ENCODE assay signal across 2 cellular contexts in genomic region chr19:35851213-35852028, GRCh38.
A peak's percentile ranks its signal among the peaks of the same experiment; 100 is the strongest.
TF ChIP-seq lines count a peak whose summit lies in the region.

No MANE protein-coding gene starts in this region.

TF ChIP-seq in HEK293, 187 proteins besides CTCF, POLR2A, EP300 and RAD21:
- TF ChIP-seq ZNF629 (tag by site-specific recombination; IDR thresholded peaks at IDR 0.05) (peak; percentile 90), ZNF157 (tag by site-specific recombination; IDR thresholded peaks at IDR 0.05) (no peak), ZBTB21 (tag by site-specific recombination; IDR thresholded peaks at IDR 0.05) (peak; percentile 93), ZNF280C (tag by site-specific recombination; IDR thresholded peaks at IDR 0.05) (no peak), ZBTB20 (tag by site-specific recombination; IDR thresholded peaks at IDR 0.05) (0 out of 2 replicates have a peak, but pooled peaks have one; percentile 13), SP2 (tag by site-specific recombination; IDR thresholded peaks at IDR 0.05) (no peak), PRDM1 (tag by site-specific recombination; IDR thresholded peaks at IDR 0.05) (peak; percentile 66), ZNF37A (tag by site-specific recombination; IDR thresholded peaks at IDR 0.05) (no peak), ZNF24 (tag by site-specific recombination; IDR thresholded peaks at IDR 0.05) (no peak), ZNF366 (tag by site-specific recombination; conservative IDR thresholded peaks at IDR 0.05) (peak; percentile 91), KLF1 (tag by site-specific recombination; IDR thresholded peaks at IDR 0.05) (no peak), ZEB2 (tag by site-specific recombination; IDR thresholded peaks at IDR 0.05) (0 out of 2 replicates have a peak, but pooled peaks have one; percentile 29), OVOL3 (tag by site-specific recombination; IDR thresholded peaks at IDR 0.05) (no peak), GLIS2 (tag by site-specific recombination; IDR thresholded peaks at IDR 0.05) (peak; percentile 26; the same call in 1 of the 2 replicates), ZNF747 (tag by site-specific recombination; IDR thresholded peaks at IDR 0.05) (0 out of 2 replicates have a peak, but pooled peaks have one; percentile 35), ZNF623 (tag by site-specific recombination; IDR thresholded peaks at IDR 0.05) (no peak), ZSCAN23 (tag by site-specific recombination; IDR thresholded peaks at IDR 0.05) (0 out of 2 replicates have a peak, but pooled peaks have one; percentile 18), ZNF2 (tag by site-specific recombination; IDR thresholded peaks at IDR 0.05) (0 out of 2 replicates have a peak, but pooled peaks have one; percentile 41), GLIS1 (tag by site-specific recombination; IDR thresholded peaks at IDR 0.05) (no peak), ZNF23 (tag by site-specific recombination; IDR thresholded peaks at IDR 0.05; ENCODE audit: borderline replicate concordance) (no peak), ZBTB48 (tag by site-specific recombination; IDR thresholded peaks at IDR 0.05) (peak; percentile 89), ZNF600 (tag by site-specific recombination; IDR thresholded peaks at IDR 0.05) (no peak), ZNF302 (tag by site-specific recombination; IDR thresholded peaks at IDR 0.05; ENCODE audit: low read depth) (no peak)
- TF ChIP-seq, protein P1, sequence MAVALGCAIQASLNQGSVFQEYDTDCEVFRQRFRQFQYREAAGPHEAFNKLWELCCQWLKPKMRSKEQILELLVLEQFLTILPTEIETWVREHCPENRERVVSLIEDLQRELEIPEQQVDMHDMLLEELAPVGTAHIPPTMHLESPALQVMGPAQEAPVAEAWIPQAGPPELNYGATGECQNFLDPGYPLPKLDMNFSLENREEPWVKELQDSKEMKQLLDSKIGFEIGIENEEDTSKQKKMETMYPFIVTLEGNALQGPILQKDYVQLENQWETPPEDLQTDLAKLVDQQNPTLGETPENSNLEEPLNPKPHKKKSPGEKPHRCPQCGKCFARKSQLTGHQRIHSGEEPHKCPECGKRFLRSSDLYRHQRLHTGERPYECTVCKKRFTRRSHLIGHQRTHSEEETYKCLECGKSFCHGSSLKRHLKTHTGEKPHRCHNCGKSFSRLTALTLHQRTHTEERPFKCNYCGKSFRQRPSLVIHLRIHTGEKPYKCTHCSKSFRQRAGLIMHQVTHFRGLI (tag by site-specific recombination; IDR thresholded peaks at IDR 0.05): no peak
- TF ChIP-seq, protein P2, sequence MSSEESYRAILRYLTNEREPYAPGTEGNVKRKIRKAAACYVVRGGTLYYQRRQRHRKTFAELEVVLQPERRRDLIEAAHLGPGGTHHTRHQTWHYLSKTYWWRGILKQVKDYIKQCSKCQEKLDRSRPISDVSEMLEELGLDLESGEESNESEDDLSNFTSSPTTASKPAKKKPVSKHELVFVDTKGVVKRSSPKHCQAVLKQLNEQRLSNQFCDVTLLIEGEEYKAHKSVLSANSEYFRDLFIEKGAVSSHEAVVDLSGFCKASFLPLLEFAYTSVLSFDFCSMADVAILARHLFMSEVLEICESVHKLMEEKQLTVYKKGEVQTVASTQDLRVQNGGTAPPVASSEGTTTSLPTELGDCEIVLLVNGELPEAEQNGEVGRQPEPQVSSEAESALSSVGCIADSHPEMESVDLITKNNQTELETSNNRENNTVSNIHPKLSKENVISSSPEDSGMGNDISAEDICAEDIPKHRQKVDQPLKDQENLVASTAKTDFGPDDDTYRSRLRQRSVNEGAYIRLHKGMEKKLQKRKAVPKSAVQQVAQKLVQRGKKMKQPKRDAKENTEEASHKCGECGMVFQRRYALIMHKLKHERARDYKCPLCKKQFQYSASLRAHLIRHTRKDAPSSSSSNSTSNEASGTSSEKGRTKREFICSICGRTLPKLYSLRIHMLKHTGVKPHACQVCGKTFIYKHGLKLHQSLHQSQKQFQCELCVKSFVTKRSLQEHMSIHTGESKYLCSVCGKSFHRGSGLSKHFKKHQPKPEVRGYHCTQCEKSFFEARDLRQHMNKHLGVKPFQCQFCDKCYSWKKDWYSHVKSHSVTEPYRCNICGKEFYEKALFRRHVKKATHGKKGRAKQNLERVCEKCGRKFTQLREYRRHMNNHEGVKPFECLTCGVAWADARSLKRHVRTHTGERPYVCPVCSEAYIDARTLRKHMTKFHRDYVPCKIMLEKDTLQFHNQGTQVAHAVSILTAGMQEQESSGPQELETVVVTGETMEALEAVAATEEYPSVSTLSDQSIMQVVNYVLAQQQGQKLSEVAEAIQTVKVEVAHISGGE (tag by site-specific recombination; conservative IDR thresholded peaks at IDR 0.05; ENCODE audit: low read depth): no peak

TF ChIP-seq in H1, 55 proteins besides CTCF, POLR2A, EP300 and RAD21 (continues in another document):
- TF ChIP-seq POU5F1 (IDR thresholded peaks at IDR 0.05; ENCODE audit: low read depth, low read length) (no peak), SP2 (IDR thresholded peaks at IDR 0.05; ENCODE audit: low read length) (no peak), CBX8 (IDR thresholded peaks at IDR 0.05; ENCODE audit: borderline replicate concordance, low read depth, low read length) (no peak), FOSL1 (IDR thresholded peaks at IDR 0.05; ENCODE audit: insufficient read depth, low read depth, low read length) (no peak), MAFK (IDR thresholded peaks at IDR 0.05; ENCODE audit: low read depth, low read length) (no peak), CBX5 (IDR thresholded peaks at IDR 0.05; ENCODE audit: low read depth, low read length) (no peak), E2F6 (IDR thresholded peaks at IDR 0.05) (no peak), TCF12 (IDR thresholded peaks at IDR 0.05; ENCODE audit: low read depth, low read length) (no peak), SP4 (IDR thresholded peaks at IDR 0.05; ENCODE audit: low read length) (no peak), SP1 (IDR thresholded peaks at IDR 0.05; ENCODE audit: low read depth, low read length) (no peak), SUZ12 (IDR thresholded peaks at IDR 0.05; ENCODE audit: low read length) (no peak), BRCA1 (IDR thresholded peaks at IDR 0.05; ENCODE audit: low read depth, low read length) (no peak), KDM5A (IDR thresholded peaks at IDR 0.05; ENCODE audit: low read length) (no peak), SIN3A (conservative IDR thresholded peaks at IDR 0.05 in 1 of 2, IDR thresholded peaks at IDR 0.05 in 1 of 2; ENCODE audit: low read depth in 1 of 2, low read length in 2 of 2) (no peak), HDAC2 (IDR thresholded peaks at IDR 0.05; ENCODE audit: borderline replicate concordance in 1 of 2, low read depth in 2 of 2, low read length in 2 of 2) (0 out of 4 replicates have a peak, but pooled peaks of 1 of the 2 experiments have one; percentile 5), YY1 (IDR thresholded peaks at IDR 0.05; ENCODE audit: low read depth, low read length) (no peak), SRF (IDR thresholded peaks at IDR 0.05; ENCODE audit: low read depth, low read length) (no peak), TEAD4 (IDR thresholded peaks at IDR 0.05; ENCODE audit: low read depth, low read length) (peak; percentile 55; the same call in 1 of the 2 replicates), EZH2 (IDR thresholded peaks at IDR 0.05; ENCODE audit: low read depth, low read length, severe bottlenecking) (no peak), BACH1 (IDR thresholded peaks at IDR 0.05; ENCODE audit: low read length) (no peak), TAF7 (optimal IDR thresholded peaks at IDR 0.05; ENCODE audit: borderline replicate concordance, low read depth, low read length) (no peak), EGR1 (IDR thresholded peaks at IDR 0.05; ENCODE audit: borderline replicate concordance, low read depth, low read length) (no peak), CHD2 (IDR thresholded peaks at IDR 0.05; ENCODE audit: low read length) (no peak), CEBPB (IDR thresholded peaks at IDR 0.05; ENCODE audit: low read depth, low read length) (no peak), ASH2L (IDR thresholded peaks at IDR 0.05; ENCODE audit: low read length) (peak; percentile 39), ATF3 (IDR thresholded peaks at IDR 0.05; ENCODE audit: insufficient read depth, low read depth, low read length) (no peak), CHD1 (IDR thresholded peaks at IDR 0.05; ENCODE audit: low read depth, low read length) (no peak), NRF1 (IDR thresholded peaks at IDR 0.05; ENCODE audit: low read depth, low read length) (no peak), RBBP5 (IDR thresholded peaks at IDR 0.05; ENCODE audit: borderline replicate concordance, low read depth, low read length) (no peak), KDM4A (IDR thresholded peaks at IDR 0.05; ENCODE audit: low read depth, low read length, severe bottlenecking) (peak; percentile 30), CTBP2 (IDR thresholded peaks at IDR 0.05; ENCODE audit: borderline replicate concordance, insufficient read depth, insufficient read length, low read length) (no peak)
- TF ChIP-seq, protein P3, sequence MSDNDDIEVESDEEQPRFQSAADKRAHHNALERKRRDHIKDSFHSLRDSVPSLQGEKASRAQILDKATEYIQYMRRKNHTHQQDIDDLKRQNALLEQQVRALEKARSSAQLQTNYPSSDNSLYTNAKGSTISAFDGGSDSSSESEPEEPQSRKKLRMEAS (IDR thresholded peaks at IDR 0.05): peak; percentile 44; the same call in 1 of the 2 replicates
- TF ChIP-seq, protein P4, sequence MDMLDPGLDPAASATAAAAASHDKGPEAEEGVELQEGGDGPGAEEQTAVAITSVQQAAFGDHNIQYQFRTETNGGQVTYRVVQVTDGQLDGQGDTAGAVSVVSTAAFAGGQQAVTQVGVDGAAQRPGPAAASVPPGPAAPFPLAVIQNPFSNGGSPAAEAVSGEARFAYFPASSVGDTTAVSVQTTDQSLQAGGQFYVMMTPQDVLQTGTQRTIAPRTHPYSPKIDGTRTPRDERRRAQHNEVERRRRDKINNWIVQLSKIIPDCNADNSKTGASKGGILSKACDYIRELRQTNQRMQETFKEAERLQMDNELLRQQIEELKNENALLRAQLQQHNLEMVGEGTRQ (IDR thresholded peaks at IDR 0.05; ENCODE audit: low read length): no peak
- TF ChIP-seq, protein P5, sequence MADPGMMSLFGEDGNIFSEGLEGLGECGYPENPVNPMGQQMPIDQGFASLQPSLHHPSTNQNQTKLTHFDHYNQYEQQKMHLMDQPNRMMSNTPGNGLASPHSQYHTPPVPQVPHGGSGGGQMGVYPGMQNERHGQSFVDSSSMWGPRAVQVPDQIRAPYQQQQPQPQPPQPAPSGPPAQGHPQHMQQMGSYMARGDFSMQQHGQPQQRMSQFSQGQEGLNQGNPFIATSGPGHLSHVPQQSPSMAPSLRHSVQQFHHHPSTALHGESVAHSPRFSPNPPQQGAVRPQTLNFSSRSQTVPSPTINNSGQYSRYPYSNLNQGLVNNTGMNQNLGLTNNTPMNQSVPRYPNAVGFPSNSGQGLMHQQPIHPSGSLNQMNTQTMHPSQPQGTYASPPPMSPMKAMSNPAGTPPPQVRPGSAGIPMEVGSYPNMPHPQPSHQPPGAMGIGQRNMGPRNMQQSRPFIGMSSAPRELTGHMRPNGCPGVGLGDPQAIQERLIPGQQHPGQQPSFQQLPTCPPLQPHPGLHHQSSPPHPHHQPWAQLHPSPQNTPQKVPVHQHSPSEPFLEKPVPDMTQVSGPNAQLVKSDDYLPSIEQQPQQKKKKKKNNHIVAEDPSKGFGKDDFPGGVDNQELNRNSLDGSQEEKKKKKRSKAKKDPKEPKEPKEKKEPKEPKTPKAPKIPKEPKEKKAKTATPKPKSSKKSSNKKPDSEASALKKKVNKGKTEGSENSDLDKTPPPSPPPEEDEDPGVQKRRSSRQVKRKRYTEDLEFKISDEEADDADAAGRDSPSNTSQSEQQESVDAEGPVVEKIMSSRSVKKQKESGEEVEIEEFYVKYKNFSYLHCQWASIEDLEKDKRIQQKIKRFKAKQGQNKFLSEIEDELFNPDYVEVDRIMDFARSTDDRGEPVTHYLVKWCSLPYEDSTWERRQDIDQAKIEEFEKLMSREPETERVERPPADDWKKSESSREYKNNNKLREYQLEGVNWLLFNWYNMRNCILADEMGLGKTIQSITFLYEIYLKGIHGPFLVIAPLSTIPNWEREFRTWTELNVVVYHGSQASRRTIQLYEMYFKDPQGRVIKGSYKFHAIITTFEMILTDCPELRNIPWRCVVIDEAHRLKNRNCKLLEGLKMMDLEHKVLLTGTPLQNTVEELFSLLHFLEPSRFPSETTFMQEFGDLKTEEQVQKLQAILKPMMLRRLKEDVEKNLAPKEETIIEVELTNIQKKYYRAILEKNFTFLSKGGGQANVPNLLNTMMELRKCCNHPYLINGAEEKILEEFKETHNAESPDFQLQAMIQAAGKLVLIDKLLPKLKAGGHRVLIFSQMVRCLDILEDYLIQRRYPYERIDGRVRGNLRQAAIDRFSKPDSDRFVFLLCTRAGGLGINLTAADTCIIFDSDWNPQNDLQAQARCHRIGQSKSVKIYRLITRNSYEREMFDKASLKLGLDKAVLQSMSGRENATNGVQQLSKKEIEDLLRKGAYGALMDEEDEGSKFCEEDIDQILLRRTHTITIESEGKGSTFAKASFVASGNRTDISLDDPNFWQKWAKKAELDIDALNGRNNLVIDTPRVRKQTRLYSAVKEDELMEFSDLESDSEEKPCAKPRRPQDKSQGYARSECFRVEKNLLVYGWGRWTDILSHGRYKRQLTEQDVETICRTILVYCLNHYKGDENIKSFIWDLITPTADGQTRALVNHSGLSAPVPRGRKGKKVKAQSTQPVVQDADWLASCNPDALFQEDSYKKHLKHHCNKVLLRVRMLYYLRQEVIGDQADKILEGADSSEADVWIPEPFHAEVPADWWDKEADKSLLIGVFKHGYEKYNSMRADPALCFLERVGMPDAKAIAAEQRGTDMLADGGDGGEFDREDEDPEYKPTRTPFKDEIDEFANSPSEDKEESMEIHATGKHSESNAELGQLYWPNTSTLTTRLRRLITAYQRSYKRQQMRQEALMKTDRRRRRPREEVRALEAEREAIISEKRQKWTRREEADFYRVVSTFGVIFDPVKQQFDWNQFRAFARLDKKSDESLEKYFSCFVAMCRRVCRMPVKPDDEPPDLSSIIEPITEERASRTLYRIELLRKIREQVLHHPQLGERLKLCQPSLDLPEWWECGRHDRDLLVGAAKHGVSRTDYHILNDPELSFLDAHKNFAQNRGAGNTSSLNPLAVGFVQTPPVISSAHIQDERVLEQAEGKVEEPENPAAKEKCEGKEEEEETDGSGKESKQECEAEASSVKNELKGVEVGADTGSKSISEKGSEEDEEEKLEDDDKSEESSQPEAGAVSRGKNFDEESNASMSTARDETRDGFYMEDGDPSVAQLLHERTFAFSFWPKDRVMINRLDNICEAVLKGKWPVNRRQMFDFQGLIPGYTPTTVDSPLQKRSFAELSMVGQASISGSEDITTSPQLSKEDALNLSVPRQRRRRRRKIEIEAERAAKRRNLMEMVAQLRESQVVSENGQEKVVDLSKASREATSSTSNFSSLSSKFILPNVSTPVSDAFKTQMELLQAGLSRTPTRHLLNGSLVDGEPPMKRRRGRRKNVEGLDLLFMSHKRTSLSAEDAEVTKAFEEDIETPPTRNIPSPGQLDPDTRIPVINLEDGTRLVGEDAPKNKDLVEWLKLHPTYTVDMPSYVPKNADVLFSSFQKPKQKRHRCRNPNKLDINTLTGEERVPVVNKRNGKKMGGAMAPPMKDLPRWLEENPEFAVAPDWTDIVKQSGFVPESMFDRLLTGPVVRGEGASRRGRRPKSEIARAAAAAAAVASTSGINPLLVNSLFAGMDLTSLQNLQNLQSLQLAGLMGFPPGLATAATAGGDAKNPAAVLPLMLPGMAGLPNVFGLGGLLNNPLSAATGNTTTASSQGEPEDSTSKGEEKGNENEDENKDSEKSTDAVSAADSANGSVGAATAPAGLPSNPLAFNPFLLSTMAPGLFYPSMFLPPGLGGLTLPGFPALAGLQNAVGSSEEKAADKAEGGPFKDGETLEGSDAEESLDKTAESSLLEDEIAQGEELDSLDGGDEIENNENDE (IDR thresholded peaks at IDR 0.05; ENCODE audit: insufficient replicate concordance, low read length): no peak
